In genomic region chr19:51272183-51272817, GRCh38 we compare ENCODE assay signal across 18 cellular contexts. TPM values are rescaled to one million over a fixed set of nuclear protein-coding genes. Genes with fewer than 3 reads are reported as not detected.
DNase-seq lines count a peak whose midpoint lies in the region; ATAC-seq and TF ChIP-seq lines count a peak whose summit lies in the region.
"Had no signal": no experiment of that assay in that cellular context is flagged by ENCODE, and none has a peak within 500 bp of the region (broad histone marks: within the 10 kb centered on the region; RNA-seq: fewer than 3 reads in every experiment).

No MANE protein-coding gene starts in this region.

- no peaks in the 10 kb centered on the region for H3K9me3 Mint-ChIP-seq in activated naive CD8-positive, alpha-beta T cell treated with anti-CD3 and anti-CD28 coated beads, Interleukin-2, amount 50 U/mL, for 24 hours
- H3K9me3 Mint-ChIP-seq in activated naive CD8-positive, alpha-beta T cell treated with anti-CD3 and anti-CD28 coated beads for 36 hours = no peaks in the 10 kb centered on the region
- H3K9me3 Mint-ChIP-seq in activated T-helper 17 cell treated with anti-CD3 and anti-CD28 coated beads, Interleukin-2, amount 50 U/mL, for 72 hours = no peaks in the 10 kb centered on the region
- no peaks in the 10 kb centered on the region for H3K9me3 Mint-ChIP-seq in stimulated activated naive CD8-positive, alpha-beta T cell treated with anti-CD3 and anti-CD28 coated beads, Interleukin-15, Interleukin-2, amounts not matched to agents 100 ng/mL and 50 ng/mL, for 24 hours
- H3K9me3 Mint-ChIP-seq: activated naive CD4-positive, alpha-beta T cell treated with anti-CD3 and anti-CD28 coated beads, Interleukin-2, amount 50 U/mL, for 72 hours had no signal

- no peak overlapping the region for H3K4me3 Mint-ChIP-seq in activated naive CD8-positive, alpha-beta T cell treated with anti-CD3 and anti-CD28 coated beads, Interleukin-2, amount 50 U/mL, for 24 hours
- H3K4me3 Mint-ChIP-seq in activated naive CD8-positive, alpha-beta T cell treated with anti-CD3 and anti-CD28 coated beads for 36 hours = no peak overlapping the region
- H3K4me3 Mint-ChIP-seq in activated T-helper 17 cell treated with anti-CD3 and anti-CD28 coated beads, Interleukin-2, amount 50 U/mL, for 72 hours = no peak overlapping the region
- H3K4me3 Mint-ChIP-seq in stimulated activated naive CD8-positive, alpha-beta T cell treated with anti-CD3 and anti-CD28 coated beads, Interleukin-15, Interleukin-2, amounts not matched to agents 100 ng/mL and 50 ng/mL, for 24 hours = no peak overlapping the region

- peak; percentile 40 for ATAC-seq in activated naive CD8-positive, alpha-beta T cell treated with anti-CD3 and anti-CD28 coated beads, Interleukin-2, amount 50 U/mL, for 24 hours
- ATAC-seq in activated T-helper 17 cell treated with anti-CD3 and anti-CD28 coated beads, Interleukin-2, amount 50 U/mL, for 72 hours (replicated peaks) = peak; percentile 66
- ATAC-seq in HG02571 (IDR thresholded peaks at IDR 0.05; ENCODE audit: unreplicated experiment) = no peak
- no peak for ATAC-seq in GM21360 (IDR thresholded peaks at IDR 0.05; ENCODE audit: unreplicated experiment)
- no peak for ATAC-seq in HG03469 (IDR thresholded peaks at IDR 0.05; ENCODE audit: unreplicated experiment)

- peaks cover 15% of the 10 kb centered on the region for H3K27me3 Mint-ChIP-seq in activated naive CD8-positive, alpha-beta T cell treated with anti-CD3 and anti-CD28 coated beads, Interleukin-2, amount 50 U/mL, for 24 hours
- peaks cover 20% of the 10 kb centered on the region for H3K27me3 Mint-ChIP-seq in activated naive CD8-positive, alpha-beta T cell treated with anti-CD3 and anti-CD28 coated beads for 36 hours
- peaks cover 9% of the 10 kb centered on the region for H3K27me3 Mint-ChIP-seq in activated T-helper 17 cell treated with anti-CD3 and anti-CD28 coated beads, Interleukin-2, amount 50 U/mL, for 72 hours
- peaks cover 21% of the 10 kb centered on the region for H3K27me3 Mint-ChIP-seq in stimulated activated naive CD8-positive, alpha-beta T cell treated with anti-CD3 and anti-CD28 coated beads, Interleukin-15, Interleukin-2, amounts not matched to agents 100 ng/mL and 50 ng/mL, for 24 hours

- no peak for TF ChIP-seq CTCF in NB4 (IDR thresholded peaks at IDR 0.05; ENCODE audit: low read depth, low read length)

- peaks cover 7% of the 10 kb centered on the region for H3K4me1 Mint-ChIP-seq in activated naive CD8-positive, alpha-beta T cell treated with anti-CD3 and anti-CD28 coated beads, Interleukin-2, amount 50 U/mL, for 24 hours
- H3K4me1 Mint-ChIP-seq in activated naive CD8-positive, alpha-beta T cell treated with anti-CD3 and anti-CD28 coated beads for 36 hours = peaks cover 3% of the 10 kb centered on the region
- H3K4me1 Mint-ChIP-seq in activated T-helper 17 cell treated with anti-CD3 and anti-CD28 coated beads, Interleukin-2, amount 50 U/mL, for 72 hours = peaks cover 10% of the 10 kb centered on the region
- peaks cover 11% of the 10 kb centered on the region for H3K4me1 Mint-ChIP-seq in stimulated activated naive CD8-positive, alpha-beta T cell treated with anti-CD3 and anti-CD28 coated beads, Interleukin-15, Interleukin-2, amounts not matched to agents 100 ng/mL and 50 ng/mL, for 24 hours (ENCODE audit: low read depth)

- H3K4me3 ChIP-seq in NB4 (ENCODE audit: low read depth, low read length) = no peak overlapping the region
- H3K4me3 ChIP-seq: left ventricle myocardium inferior, stomach had no signal

- no peak overlapping the region for H3K27ac Mint-ChIP-seq in activated naive CD8-positive, alpha-beta T cell treated with anti-CD3 and anti-CD28 coated beads, Interleukin-2, amount 50 U/mL, for 24 hours
- no peak overlapping the region for H3K27ac Mint-ChIP-seq in activated naive CD8-positive, alpha-beta T cell treated with anti-CD3 and anti-CD28 coated beads for 36 hours
- H3K27ac Mint-ChIP-seq in activated T-helper 17 cell treated with anti-CD3 and anti-CD28 coated beads, Interleukin-2, amount 50 U/mL, for 72 hours = no peak overlapping the region
- H3K27ac Mint-ChIP-seq in stimulated activated naive CD8-positive, alpha-beta T cell treated with anti-CD3 and anti-CD28 coated beads, Interleukin-15, Interleukin-2, amounts not matched to agents 100 ng/mL and 50 ng/mL, for 24 hours = peak overlapping the region; percentile 14

- H3K36me3 Mint-ChIP-seq in activated naive CD8-positive, alpha-beta T cell treated with anti-CD3 and anti-CD28 coated beads, Interleukin-2, amount 50 U/mL, for 24 hours (ENCODE audit: low read depth) = no peaks in the 10 kb centered on the region
- no peaks in the 10 kb centered on the region for H3K36me3 Mint-ChIP-seq in activated naive CD8-positive, alpha-beta T cell treated with anti-CD3 and anti-CD28 coated beads for 36 hours
- no peaks in the 10 kb centered on the region for H3K36me3 Mint-ChIP-seq in activated T-helper 17 cell treated with anti-CD3 and anti-CD28 coated beads, Interleukin-2, amount 50 U/mL, for 72 hours (ENCODE audit: low read depth)
- H3K36me3 Mint-ChIP-seq in stimulated activated naive CD8-positive, alpha-beta T cell treated with anti-CD3 and anti-CD28 coated beads, Interleukin-15, Interleukin-2, amounts not matched to agents 100 ng/mL and 50 ng/mL, for 24 hours (ENCODE audit: low read depth) = no peaks in the 10 kb centered on the region
- H3K36me3 Mint-ChIP-seq: activated naive CD4-positive, alpha-beta T cell treated with anti-CD3 and anti-CD28 coated beads, Interleukin-2, amount 50 U/mL, for 72 hours had no signal

- no peak for DNase-seq in activated naive CD8-positive, alpha-beta T cell treated with anti-CD3 and anti-CD28 coated beads, Interleukin-2, amount 50 U/mL, for 24 hours
- no peak for DNase-seq in activated naive CD8-positive, alpha-beta T cell treated with anti-CD3 and anti-CD28 coated beads for 36 hours
- peak; percentile 56 for DNase-seq in NB4 (ENCODE audit: low read depth)
- DNase-seq: BE2C; HCEC 1CT; left ventricle myocardium inferior; NCI-H1105 treated with DMSO at 0.1 percent for 48 hours; NCI-H524 treated with DMSO at 0.1 percent for 48 hours; stimulated activated CD4-positive, alpha-beta T cell treated with anti-CD3 and anti-CD28 coated beads, Interleukin-4, amount 100 ng/mL, for 1 hour; stomach had no signal

- no peak for TF ChIP-seq POLR2A in NB4 (IDR thresholded peaks at IDR 0.05; ENCODE audit: extremely low read depth, insufficient read length)

RNA-seq across cellular contexts. Expression of gene SIGLECL1, which starts 21.4 kb away (rescaled TPM):
- total RNA-seq in activated naive CD8-positive, alpha-beta T cell treated with anti-CD3 and anti-CD28 coated beads for 36 hours = not detected
- total RNA-seq in activated T-helper 17 cell treated with anti-CD3 and anti-CD28 coated beads, Interleukin-2, amount 50 U/mL, for 72 hours = under 1 TPM in 1 of 2 donors, not detected in 1; 0.30 TPM
- total RNA-seq: activated naive CD4-positive, alpha-beta T cell treated with anti-CD3 and anti-CD28 coated beads, Interleukin-2, amount 50 U/mL, for 72 hours; left ventricle myocardium inferior; myocyte; renal cortical epithelial cell; stomach had no signal

RNA-seq across cellular contexts. Expression of gene IGLON5, which starts 39.1 kb away (rescaled TPM):
- under 1 TPM; 0.12 to 0.18 TPM for total RNA-seq in activated naive CD8-positive, alpha-beta T cell treated with anti-CD3 and anti-CD28 coated beads for 36 hours
- total RNA-seq in activated T-helper 17 cell treated with anti-CD3 and anti-CD28 coated beads, Interleukin-2, amount 50 U/mL, for 72 hours = under 1 TPM; 0.09 to 0.32 TPM
- total RNA-seq: left ventricle myocardium inferior, myocyte had no signal

RNA-seq across cellular contexts. Expression of gene CD33, which starts 47.4 kb away (rescaled TPM):
- under 1 TPM; 0.24 to 0.62 TPM for total RNA-seq in activated naive CD8-positive, alpha-beta T cell treated with anti-CD3 and anti-CD28 coated beads for 36 hours
- total RNA-seq in activated T-helper 17 cell treated with anti-CD3 and anti-CD28 coated beads, Interleukin-2, amount 50 U/mL, for 72 hours = 1 to 10 TPM in 1 of 2 donors, not detected in 1; 1.2 TPM
- total RNA-seq: myocyte, renal cortical epithelial cell had no signal

Comparison
In these comparisons a context has a peak if more than half of its experiments do, and no peak if none do; other contexts are left out.
1. ATAC-seq: peak in activated naive CD8-positive, alpha-beta T cell treated with anti-CD3 and anti-CD28 coated beads, Interleukin-2, amount 50 U/mL, for 24 hours (single experiment) and activated T-helper 17 cell treated with anti-CD3 and anti-CD28 coated beads, Interleukin-2, amount 50 U/mL, for 72 hours (single experiment); none in HG02571 (single experiment), GM21360 (single experiment) and HG03469 (single experiment).